ENCODE assay signal across 31 cellular contexts in the genomic region with DNA sequence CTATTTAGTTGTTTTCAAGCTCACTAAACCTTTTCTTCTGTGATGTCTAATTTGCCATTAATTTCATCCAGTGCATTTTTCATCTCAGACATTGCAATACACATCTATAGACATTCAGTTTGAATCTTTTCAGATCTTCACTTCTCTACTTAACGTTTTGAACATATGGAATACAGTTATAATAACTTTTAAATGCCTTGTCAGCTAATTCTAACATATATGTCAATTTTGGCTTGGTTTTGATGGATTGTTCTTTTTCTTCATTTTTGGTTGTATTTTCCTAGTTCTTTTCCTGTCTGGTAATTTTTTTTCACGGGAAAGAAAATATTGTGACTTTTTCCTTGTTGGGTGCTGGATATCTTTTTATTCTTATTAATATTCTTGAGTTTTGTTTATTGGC.
"Had no signal": no experiment of that assay in that cellular context is flagged by ENCODE, and none has a peak within 500 bp of the region (broad histone marks: within the 10 kb centered on the region; RNA-seq: fewer than 3 reads in every experiment).

No MANE protein-coding gene starts in this region.

- FAIRE-seq: bronchial epithelial cell, TTC549 had no signal

- H3K27me3 ChIP-seq: ascending aorta, cardiac muscle cell had no signal

- H3K27ac ChIP-seq: ascending aorta, cardiac muscle cell, VCaP had no signal

- H3K9me3 ChIP-seq: ascending aorta had no signal

- H3K4me1 ChIP-seq: ascending aorta had no signal

- H3K36me3 ChIP-seq: ascending aorta, cardiac muscle cell had no signal

- DNase-seq: activated B cell treated with CpG ODN at 0.5 μM for 24 hours; activated CD4-positive, alpha-beta memory T cell treated with anti-CD3 and anti-CD28 coated beads for 36 hours; activated CD4-positive, alpha-beta T cell treated with anti-CD3 and anti-CD28 coated beads for 4 hours; activated CD4-positive, alpha-beta T cell treated with anti-CD3 and anti-CD28 coated beads, Interleukin-2, amount 10 ng/mL, durations not matched to agents 24 days and 14 days; activated CD4-positive, alpha-beta T cell treated with anti-CD3 and anti-CD28 coated beads, Interleukin-2, amount 50 U/mL, for 1 hour; activated CD4-positive, alpha-beta T cell treated with anti-CD3 and anti-CD28 coated beads, Interleukin-2, amount 50 U/mL, for 4 hours; activated CD4-positive, CD25-positive, alpha-beta regulatory T cell treated with anti-CD3 and anti-CD28 coated beads, Interleukin-2, amount 50 U/mL, for 72 hours; activated CD8-positive, alpha-beta memory T cell treated with anti-CD3 and anti-CD28 coated beads, Interleukin-2, amount 50 U/mL, for 4 hours; activated CD8-positive, alpha-beta T cell treated with anti-CD3 and anti-CD28 coated beads for 36 hours; activated effector memory CD4-positive, alpha-beta T cell treated with anti-CD3 and anti-CD28 coated beads, Interleukin-2, amount 50 U/mL, for 16 hours; activated gamma-delta T cell treated with Interleukin-2 at 50 U/mL for 16 hours; activated naive CD4-positive, alpha-beta T cell; activated naive CD4-positive, alpha-beta T cell treated with anti-CD3 and anti-CD28 coated beads for 36 hours; activated naive CD8-positive, alpha-beta T cell treated with anti-CD3 and anti-CD28 coated beads, Interleukin-2, amount 10 ng/mL, durations not matched to agents 7 days and 5 days; activated naive CD8-positive, alpha-beta T cell treated with anti-CD3 and anti-CD28 coated beads, Interleukin-2, amount 50 U/mL, for 24 hours; activated T-cell treated with anti-CD3 and anti-CD28 coated beads for 4 hours; activated T-cell treated with anti-CD3 and anti-CD28 coated beads, Interleukin-2, amount 50 U/mL, for 1 hour; activated T-cell treated with anti-CD3 and anti-CD28 coated beads, Interleukin-2, amount 50 U/mL, for 4 hours; activated T-cell treated with anti-CD3 and anti-CD28 coated beads, Interleukin-2, amount 50 U/mL, for 72 hours; amygdala; anterior cingulate cortex; caudate nucleus; cerebellar nuclear complex; T-helper 2 cell; T-helper 9 cell had no signal

- ATAC-seq: activated CD8-positive, alpha-beta T cell treated with anti-CD3 and anti-CD28 coated beads for 36 hours; activated naive CD8-positive, alpha-beta T cell treated with anti-CD3 and anti-CD28 coated beads, Interleukin-2, amount 50 U/mL, for 24 hours; activated T-cell treated with anti-CD3 and anti-CD28 coated beads, Interleukin-2, amount 50 U/mL, for 4 hours; activated T-cell treated with anti-CD3 and anti-CD28 coated beads, Interleukin-2, amount 50 U/mL, for 72 hours; activated T-helper 17 cell treated with anti-CD3 and anti-CD28 coated beads, Interleukin-2, amount 50 U/mL, for 72 hours had no signal

- H3K4me3 ChIP-seq: ascending aorta, cardiac muscle cell had no signal
